8 cellular contexts compared by ENCODE assay signal in genomic region chr11:26276798-26277424, GRCh38. TPM values are rescaled to one million over a fixed set of nuclear protein-coding genes. Genes with fewer than 3 reads are reported as not detected.
DNase-seq lines count a peak whose midpoint lies in the region; ATAC-seq, FAIRE-seq and TF ChIP-seq lines count a peak whose summit lies in the region.

No MANE protein-coding gene starts in this region.

- H3K27ac ChIP-seq in ovary: no peak overlapping the region

- ATAC-seq in GM19035 (IDR thresholded peaks at IDR 0.05; ENCODE audit: unreplicated experiment): peak; percentile 87
- ATAC-seq in HG03135 (IDR thresholded peaks at IDR 0.05; ENCODE audit: unreplicated experiment): peak; percentile 89

- intact Hi-C loops in ovary (cut with DNase I): no loop called here

- no peaks in the 10 kb centered on the region for H3K27me3 ChIP-seq in ovary

- no peaks in the 10 kb centered on the region for H3K36me3 ChIP-seq in ovary

- no peak for TF ChIP-seq EP300 in ovary (IDR thresholded peaks at IDR 0.05)

- no peaks in the 10 kb centered on the region for H3K9me3 ChIP-seq in ovary

- TF ChIP-seq CTCF in D721Med (IDR thresholded peaks at IDR 0.05; ENCODE audit: insufficient read depth, missing control alignments): peak; percentile 98
- peak in 2 of 3 donors; percentile 36 to 77 for TF ChIP-seq CTCF in ovary (IDR thresholded peaks at IDR 0.05)

- DNase-seq in D721Med (ENCODE audit: insufficient read length, low spot score) (no peak), NCI-H460 (ENCODE audit: extremely low read depth, low read depth) (peak; percentile 47), activated T-cell treated with anti-CD3 and anti-CD28 coated beads for 48 hours (ENCODE audit: low read depth) (peak; percentile 12), globus pallidus (ENCODE audit: low spot score) (peak; percentile 43), ovary (peak in 4 of 5 donors; percentile 18 to 37 (median 34)), GOT3 (lab: John Stamatoyannopoulos, UW) (no peak)

- no peak overlapping the region for H3K4me3 ChIP-seq in ovary

- H3K4me1 ChIP-seq in ovary (ENCODE audit: insufficient read depth): no peaks in the 10 kb centered on the region

- WGBS in ovary, 3 donors: 8 to 10% (median 9%) methylated on average over 4 of the region's 4 CpGs

- TF ChIP-seq POLR2A in ovary (IDR thresholded peaks at IDR 0.05): no peak

- FAIRE-seq in D721Med (lab: Jason Lieb, UNC): no peak

RNA-seq across cellular contexts. Expression of gene ANO3, which starts 55.0 kb away (rescaled TPM):
- 0.47 and 0.63 TPM in 2 replicates for total RNA-seq in NCI-H460 (2014; rRNA removed; shearing (Covaris generic))
- polyA plus RNA-seq in NCI-H460 (2014; cell fraction: nucleus; rRNA removed): 0.13 and 0.32 TPM in 2 replicates
- under 1 TPM in 6 of 7 donors, not detected in 1; under 0.01 to 0.22 (median 0.08) TPM for total RNA-seq in ovary
- polyA plus RNA-seq in ovary: under 1 TPM; 0.05 to 0.93 TPM

Comparison
In these comparisons a context has a peak if more than half of its experiments do, and no peak if none do; other contexts are left out.
1. DNase-seq: peak in NCI-H460 (single experiment), activated T-cell treated with anti-CD3 and anti-CD28 coated beads for 48 hours (single experiment), globus pallidus (single experiment) and ovary (4 of 5); none in D721Med (single experiment) and GOT3 (single experiment).